8 cellular contexts compared by ENCODE assay signal in genomic region chr21:26169611-26170470, GRCh38. TPM values are rescaled to one million over a fixed set of nuclear protein-coding genes. Genes with fewer than 3 reads are reported as not detected.
A peak's percentile ranks its signal among the peaks of the same experiment; 100 is the strongest.
DNase-seq lines count a peak whose midpoint lies in the region; ATAC-seq, FAIRE-seq and TF ChIP-seq lines count a peak whose summit lies in the region.

No MANE protein-coding gene starts in this region.

- H3K27ac Mint-ChIP-seq in WTC11 = no peak overlapping the region

- H3K36me3 ChIP-seq in kidney (ENCODE audit: control insufficient read depth in 1 of 2, insufficient read depth in 2 of 2, low read length in 2 of 2) (no peaks in the 10 kb centered on the region), spleen (no peaks in the 10 kb centered on the region)

- intact Hi-C loops in kidney (cut with DNase I) = loop anchor here (5.0 kb wide), 1 partner anchor 283 kb away; no protein-coding TSS in a partner anchor
- intact Hi-C loops in spleen (cut with DNase I; ENCODE audit: low total_unique reads) = loop anchor here (5.0 kb wide), 2 partner anchors 273 to 288 kb away; no protein-coding TSS in a partner anchor

- no peaks in the 10 kb centered on the region; the same call in 1 of the 2 replicates for H3K27me3 Mint-ChIP-seq in WTC11 (ENCODE audit: low read depth)

- no peak for FAIRE-seq in kidney (lab: Jason Lieb, UNC)

- peak overlapping the region; percentile 86 to 90 for H3K4me3 ChIP-seq in kidney (ENCODE audit: low read length in 2 of 2)
- H3K4me3 ChIP-seq in spleen = peak overlapping the region; percentile 67 to 98 (median 94)

- peaks cover 66% of the 10 kb centered on the region for H3K4me1 Mint-ChIP-seq in WTC11

- H3K4me3 Mint-ChIP-seq in WTC11 = peak overlapping the region; percentile 93

- DNase-seq in NCI-H146 (lab: John Stamatoyannopoulos, UW) = peak; percentile 64
- DNase-seq in WTC11 (ENCODE audit: low spot score) = peak; percentile 44
- peak; percentile 70 for DNase-seq in cerebellar cortex (ENCODE audit: low spot score)
- DNase-seq in kidney = peak; percentile 85
- peak; percentile 92 for DNase-seq in spleen
- no peak for DNase-seq in OCI-M2 (lab: John Stamatoyannopoulos, UW; ENCODE audit: unreplicated experiment)

- peaks cover 0 to 22% (median 0%) of the 10 kb centered on the region in 7 donors for H3K27me3 ChIP-seq in spleen (replicated peaks in 1 of 7)

- H3K27ac ChIP-seq in kidney (ENCODE audit: low read depth in 2 of 2, low read length in 2 of 2) = peak overlapping the region; percentile 96 to 98
- H3K27ac ChIP-seq in spleen = peak overlapping the region; percentile 76 to 89 (median 85)

- TF ChIP-seq POLR2A in GM18505 (IDR thresholded peaks at IDR 0.05; ENCODE audit: borderline replicate concordance, extremely low read depth, insufficient read depth, insufficient read length) (no peak), spleen (IDR thresholded peaks at IDR 0.05) (no peak)

- WGBS in spleen, 5 donors = 0 to 2% (median 1%) methylated on average over 54 to 80 of the region's 80 CpGs

- ATAC-seq in GM18505 (IDR thresholded peaks at IDR 0.05; ENCODE audit: unreplicated experiment) (peak; percentile 49), HG02840 (IDR thresholded peaks at IDR 0.05; ENCODE audit: low FRiP score, unreplicated experiment) (peak; percentile 34), WTC11 (peak; percentile 37)

- H3K9me3 ChIP-seq in kidney (ENCODE audit: control insufficient read depth in 1 of 2, low read length in 2 of 2) = no peaks in the 10 kb centered on the region
- H3K9me3 ChIP-seq in spleen = no peaks in the 10 kb centered on the region

- peak overlapping the region; percentile 94 to 99 for H3K9ac ChIP-seq in kidney (ENCODE audit: low read length in 2 of 2)

- CTCF ChIA-PET in WTC11 (lab: Charles Lee) = interaction anchor here (0.5 to 1.4 kb wide), 9 partner anchors 18 to 274 kb away, joined by 3 to 18 read pairs (median 4); no protein-coding TSS in a partner anchor

- TF ChIP-seq CTCF in WTC11 (IDR thresholded peaks at IDR 0.05) (no peak), kidney (IDR thresholded peaks at IDR 0.05; ENCODE audit: borderline replicate concordance, extremely low read depth, insufficient read depth) (no peak), spleen (IDR thresholded peaks at IDR 0.05 in 8 of 11, conservative IDR thresholded peaks at IDR 0.05 in 3 of 11) (peak in 1 of 11 experiments; percentile 8)

- 0 out of 2 replicates have a peak, but pooled peaks cover 5% of the 10 kb centered on the region for H3K36me3 Mint-ChIP-seq in WTC11

- 0 out of 2 replicates have a peak, but pooled peaks cover 3% of the 10 kb centered on the region for H3K9me3 Mint-ChIP-seq in WTC11

- POLR2A ChIA-PET in WTC11 (lab: Charles Lee) = interaction anchor here (0.5 to 0.6 kb wide), 2 partner anchors 45 to 115 kb away, joined by 3 to 4 read pairs; no protein-coding TSS in a partner anchor

- H3K4me1 ChIP-seq in kidney (ENCODE audit: control insufficient read depth in 1 of 2, insufficient read depth in 1 of 2, low read depth in 1 of 2, low read length in 2 of 2) = peaks cover 6 to 10% of the 10 kb centered on the region in 2 donors
- peaks cover 0 to 61% (median 39%) of the 10 kb centered on the region in 6 donors for H3K4me1 ChIP-seq in spleen

TF ChIP-seq in WTC11, 78 proteins besides CTCF, POLR2A, EP300 and RAD21 (continues in another document):
- TF ChIP-seq RORB (CRISPR knock-in tag; IDR thresholded peaks at IDR 0.05) (no peak), FOXP1 (CRISPR knock-in tag; IDR thresholded peaks at IDR 0.05; ENCODE audit: borderline replicate concordance) (peak; percentile 24; the same call in 1 of the 2 replicates), ATF6 (CRISPR knock-in tag; IDR thresholded peaks at IDR 0.05) (no peak), ETV6 (CRISPR knock-in tag; IDR thresholded peaks at IDR 0.05) (no peak), ZNF671 (CRISPR knock-in tag; IDR thresholded peaks at IDR 0.05) (no peak), E2F5 (CRISPR knock-in tag; IDR thresholded peaks at IDR 0.05) (no peak), ATF1 (CRISPR knock-in tag; IDR thresholded peaks at IDR 0.05) (no peak), TCF7 (CRISPR knock-in tag; IDR thresholded peaks at IDR 0.05; ENCODE audit: low read depth) (no peak), FOXJ3 (CRISPR knock-in tag; IDR thresholded peaks at IDR 0.05; ENCODE audit: borderline replicate concordance) (no peak), ZNF416 (CRISPR knock-in tag; IDR thresholded peaks at IDR 0.05) (no peak), RELA (CRISPR knock-in tag; IDR thresholded peaks at IDR 0.05; ENCODE audit: borderline replicate concordance) (no peak), TEAD4 (CRISPR knock-in tag; IDR thresholded peaks at IDR 0.05) (no peak), PRRX2 (CRISPR knock-in tag; IDR thresholded peaks at IDR 0.05) (no peak), ZBTB21 (CRISPR knock-in tag; IDR thresholded peaks at IDR 0.05; ENCODE audit: borderline replicate concordance) (no peak), CREB1 (CRISPR knock-in tag; IDR thresholded peaks at IDR 0.05) (no peak), MAX (CRISPR knock-in tag; IDR thresholded peaks at IDR 0.05) (no peak), HMGXB4 (CRISPR knock-in tag; IDR thresholded peaks at IDR 0.05) (no peak), ATF3 (CRISPR knock-in tag; conservative IDR thresholded peaks at IDR 0.05) (no peak), JAZF1 (CRISPR knock-in tag; IDR thresholded peaks at IDR 0.05) (no peak), ZNF281 (CRISPR knock-in tag; IDR thresholded peaks at IDR 0.05) (peak; percentile 64; the same call in 1 of the 2 replicates)

RNA-seq across cellular contexts. Expression of gene APP, which starts 0.7 kb away (rescaled TPM):
- total RNA-seq in WTC11 (2021) = 560 to 657 TPM (median 656 TPM) in 3 replicates
- total RNA-seq in kidney = 1,303 TPM
- 472 TPM for polyA plus RNA-seq in kidney (ENCODE audit: insufficient read depth, low read depth, low replicate concordance)
- total RNA-seq in spleen = 100 to 1,000 TPM; 202 to 398 (median 328) TPM
- 10 to 100 TPM; 25.3 to 46.5 (median 43.1) TPM for polyA plus RNA-seq in spleen
